Comparison of ENCODE assay signal across 28 cellular contexts in the genomic region with DNA sequence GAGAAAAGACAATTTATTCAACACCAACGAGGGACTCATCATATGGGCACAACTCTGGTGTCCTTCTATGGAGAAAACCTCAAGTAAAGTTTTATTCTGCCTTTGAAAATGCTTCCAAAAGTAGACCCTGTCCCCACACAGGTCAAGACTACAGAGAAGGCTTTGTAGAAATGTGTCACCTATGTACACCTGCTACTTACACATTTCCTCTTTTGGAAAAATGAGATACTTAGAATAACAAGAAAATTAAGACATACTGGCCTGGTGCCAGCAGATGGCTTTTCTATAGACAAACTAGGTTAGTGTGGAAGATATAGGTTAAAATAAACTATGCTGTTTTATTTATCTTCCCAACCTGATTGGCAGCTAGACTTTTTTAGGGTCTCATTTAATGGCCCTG. TPM values are rescaled to one million over a fixed set of nuclear protein-coding genes. Genes with fewer than 3 reads are reported as not detected.
DNase-seq lines count a peak whose midpoint lies in the region; ATAC-seq, FAIRE-seq and TF ChIP-seq lines count a peak whose summit lies in the region.
"Had no signal": no experiment of that assay in that cellular context is flagged by ENCODE, and none has a peak within 500 bp of the region (broad histone marks: within the 10 kb centered on the region; RNA-seq: fewer than 3 reads in every experiment).

No MANE protein-coding gene starts in this region.

- no peak for ATAC-seq in naive thymus-derived CD4-positive, alpha-beta T cell
- ATAC-seq in HG02759 (IDR thresholded peaks at IDR 0.05; ENCODE audit: unreplicated experiment), result no peak
- ATAC-seq: left cardiac atrium, Panc1 had no signal

- no peak for DNase-seq in activated naive CD4-positive, alpha-beta T cell treated with anti-CD3 and anti-CD28 coated beads, Interleukin-2, amount 10 ng/mL, durations not matched to agents 7 days and 5 days
- no peak for DNase-seq in activated naive CD4-positive, alpha-beta T cell treated with Interleukin-2 at 50 U/mL for 16 hours
- DNase-seq in GM12891 (ENCODE audit: insufficient read length, low spot score) (no peak), OCI-M1 (lab: John Stamatoyannopoulos, UW) (peak; percentile 28), HCEC 1CT (no peak)
- DNase-seq in naive thymus-derived CD4-positive, alpha-beta T cell, result no peak
- DNase-seq: activated CD8-positive, alpha-beta memory T cell treated with anti-CD3 and anti-CD28 coated beads for 24 hours; activated T-cell treated with anti-CD3 and anti-CD28 coated beads, Interleukin-2, amount 50 U/mL, for 1 hour; colonic mucosa; DMS79; effector memory CD4-positive, alpha-beta T cell; GOT3; immature natural killer cell; left cardiac atrium; MG63; NCI-H1105 treated with DMSO at 0.1 percent for 48 hours; NCI-H2029; NCI-H524 treated with DMSO at 0.1 percent for 48 hours; SHP77; stimulated activated CD4-positive, alpha-beta T cell treated with anti-CD3 and anti-CD28 coated beads, Interleukin-4, amount 100 ng/mL, for 24 hours; T-helper 2 cell; upper lobe of left lung had no signal

- no peaks in the 10 kb centered on the region for H3K9me3 Mint-ChIP-seq in activated naive CD4-positive, alpha-beta T cell treated with anti-CD3 and anti-CD28 coated beads, Interleukin-2, amount 10 ng/mL, durations not matched to agents 7 days and 5 days
- no peaks in the 10 kb centered on the region for H3K9me3 Mint-ChIP-seq in naive thymus-derived CD4-positive, alpha-beta T cell
- H3K9me3 Mint-ChIP-seq: activated naive CD4-positive, alpha-beta T cell treated with anti-CD3 and anti-CD28 coated beads, Interleukin-2, amount 50 U/mL, for 24 hours; immature natural killer cell had no signal

- no peak overlapping the region for H3K4me3 ChIP-seq in naive thymus-derived CD4-positive, alpha-beta T cell (ENCODE audit: low read length)
- H3K4me3 ChIP-seq: ascending aorta; BLaER1 treated with 17β-estradiol and CSF1 and Interleukin-3, amounts not matched to agents 10 nM and 100 nM; colonic mucosa; MG63; upper lobe of left lung had no signal

- CTCF ChIA-PET in activated naive CD4-positive, alpha-beta T cell treated with anti-CD3 and anti-CD28 coated beads, Interleukin-2, amount 10 ng/mL, durations not matched to agents 7 days and 5 days (lab: Charles Lee), result interaction anchor here (1.2 kb wide), 1 partner anchor 206 kb away, joined by 3 read pairs; no protein-coding TSS in a partner anchor
- CTCF ChIA-PET in naive thymus-derived CD4-positive, alpha-beta T cell (lab: Charles Lee), result no interaction called here

- H3K27ac ChIP-seq in naive thymus-derived CD4-positive, alpha-beta T cell (ENCODE audit: low read depth, low read length), result no peak overlapping the region
- H3K27ac ChIP-seq: ascending aorta; BLaER1 treated with 17β-estradiol and CSF1 and Interleukin-3, amounts not matched to agents 10 nM and 100 nM; colonic mucosa; upper lobe of left lung had no signal

- FAIRE-seq in GM12891 (lab: Jason Lieb, UNC), result no peak
- FAIRE-seq: HTR-8/SVneo had no signal

- H3K36me3 Mint-ChIP-seq in activated naive CD4-positive, alpha-beta T cell treated with anti-CD3 and anti-CD28 coated beads, Interleukin-2, amount 10 ng/mL, durations not matched to agents 7 days and 5 days, result peaks cover 62% of the 10 kb centered on the region
- H3K36me3 Mint-ChIP-seq in naive thymus-derived CD4-positive, alpha-beta T cell, result peaks cover 11 to 71% (median 26%) of the 10 kb centered on the region in 5 donors

- no peak for TF ChIP-seq POLR2A in GM12891 (IDR thresholded peaks at IDR 0.05; ENCODE audit: low read depth, low read length)

- intact Hi-C loops in naive thymus-derived CD4-positive, alpha-beta T cell (cut with micrococcal nuclease), result no loop called here

- H3K27ac Mint-ChIP-seq in activated naive CD4-positive, alpha-beta T cell treated with anti-CD3 and anti-CD28 coated beads, Interleukin-2, amount 10 ng/mL, durations not matched to agents 7 days and 5 days, result peak overlapping the region; percentile 12
- H3K27ac Mint-ChIP-seq in naive thymus-derived CD4-positive, alpha-beta T cell, result peak overlapping the region in 6 of 9 donors; percentile 21 to 78 (median 53)

- H3K9me3 ChIP-seq in naive thymus-derived CD4-positive, alpha-beta T cell (ENCODE audit: control insufficient read depth in 2 of 3, low read length in 3 of 3), result no peaks in the 10 kb centered on the region
- H3K9me3 ChIP-seq: ascending aorta; BLaER1 treated with 17β-estradiol and CSF1 and Interleukin-3, amounts not matched to agents 10 nM and 100 nM; colonic mucosa; MG63; upper lobe of left lung had no signal

- H3K36me3 ChIP-seq in naive thymus-derived CD4-positive, alpha-beta T cell (ENCODE audit: control insufficient read depth in 2 of 3, insufficient read depth in 3 of 3, low read length in 3 of 3), result peaks cover 6 to 90% (median 12%) of the 10 kb centered on the region in 3 experiments

- H3K27me3 Mint-ChIP-seq in activated naive CD4-positive, alpha-beta T cell treated with anti-CD3 and anti-CD28 coated beads, Interleukin-2, amount 10 ng/mL, durations not matched to agents 7 days and 5 days, result no peaks in the 10 kb centered on the region
- no peaks in the 10 kb centered on the region for H3K27me3 Mint-ChIP-seq in naive thymus-derived CD4-positive, alpha-beta T cell
- H3K27me3 Mint-ChIP-seq: activated naive CD4-positive, alpha-beta T cell treated with anti-CD3 and anti-CD28 coated beads, Interleukin-2, amount 50 U/mL, for 24 hours had no signal

- H3K4me1 Mint-ChIP-seq in activated naive CD4-positive, alpha-beta T cell treated with anti-CD3 and anti-CD28 coated beads, Interleukin-2, amount 10 ng/mL, durations not matched to agents 7 days and 5 days, result peaks cover 2% of the 10 kb centered on the region
- H3K4me1 Mint-ChIP-seq in naive thymus-derived CD4-positive, alpha-beta T cell, result peaks cover 6 to 53% (median 36%) of the 10 kb centered on the region in 7 donors

- POLR2A ChIA-PET in naive thymus-derived CD4-positive, alpha-beta T cell (lab: Charles Lee), result interaction anchor here (0.7 kb wide), 1 partner anchor 15 kb away, joined by 3 read pairs; no protein-coding TSS in a partner anchor

- no peaks in the 10 kb centered on the region for H3K27me3 ChIP-seq in naive thymus-derived CD4-positive, alpha-beta T cell (ENCODE audit: control insufficient read depth in 2 of 2, insufficient read depth in 2 of 2, low read length in 2 of 2)
- H3K27me3 ChIP-seq: ascending aorta; BLaER1 treated with 17β-estradiol and CSF1 and Interleukin-3, amounts not matched to agents 10 nM and 100 nM; colonic mucosa; MG63; upper lobe of left lung had no signal

- H3K4me3 Mint-ChIP-seq in activated naive CD4-positive, alpha-beta T cell treated with anti-CD3 and anti-CD28 coated beads, Interleukin-2, amount 10 ng/mL, durations not matched to agents 7 days and 5 days, result no peak overlapping the region
- no peak overlapping the region for H3K4me3 Mint-ChIP-seq in naive thymus-derived CD4-positive, alpha-beta T cell
- H3K4me3 Mint-ChIP-seq: activated naive CD4-positive, alpha-beta T cell treated with anti-CD3 and anti-CD28 coated beads, Interleukin-2, amount 50 U/mL, for 24 hours; immature natural killer cell had no signal

- no peaks in the 10 kb centered on the region for H3K4me1 ChIP-seq in naive thymus-derived CD4-positive, alpha-beta T cell (ENCODE audit: control insufficient read depth in 2 of 2, insufficient read depth in 2 of 2, low read length in 2 of 2)
- H3K4me1 ChIP-seq: ascending aorta, colonic mucosa had no signal

TF ChIP-seq in GM12891, 5 proteins besides CTCF, POLR2A, EP300 and RAD21:
- TF ChIP-seq SPI1 (IDR thresholded peaks at IDR 0.05; ENCODE audit: low read depth, low read length), result peak; percentile 51
- TF ChIP-seq POLR2AphosphoS5 (IDR thresholded peaks at IDR 0.05; ENCODE audit: low read depth, low read length), result no peak
TF ChIP-seq in GM12891: peak in this region for 1.

RNA-seq across cellular contexts. Expression of gene POGK, which starts 13.6 kb away (rescaled TPM):
- 12.5 TPM for polyA plus RNA-seq in GM12891 (2012; ENCODE audit: low read depth, missing spikeins)
- total RNA-seq in naive thymus-derived CD4-positive, alpha-beta T cell, result 10 to 100 TPM; 24.7 to 38.7 (median 36.9) TPM
- polyA plus RNA-seq in naive thymus-derived CD4-positive, alpha-beta T cell, result 10 to 100 TPM; 14.4 to 19.6 TPM

RNA-seq across cellular contexts. Expression of gene TADA1, which starts 23.1 kb away (rescaled TPM):
- polyA plus RNA-seq in GM12891 (2012; ENCODE audit: low read depth, missing spikeins), result 11.8 TPM
- 10 to 100 TPM in 4 of 5 experiments, 1 to 10 TPM in 1; 9.4 to 16.2 (median 15.6) TPM for total RNA-seq in naive thymus-derived CD4-positive, alpha-beta T cell
- 10 to 100 TPM; 17.9 to 23.1 TPM for polyA plus RNA-seq in naive thymus-derived CD4-positive, alpha-beta T cell
